ENCODE assay signal across 8 cellular contexts in genomic region chr9:93945400-93946337, GRCh38. TPM values are rescaled to one million over a fixed set of nuclear protein-coding genes. Genes with fewer than 3 reads are reported as not detected.
DNase-seq lines count a peak whose midpoint lies in the region; ATAC-seq lines count a peak whose summit lies in the region.

No MANE protein-coding gene starts in this region.

- H3K27me3 ChIP-seq in iPS-18a (ENCODE audit: control insufficient read depth, insufficient read depth, low read length) (peaks cover 100% of the 10 kb centered on the region), skeletal muscle tissue (ENCODE audit: control insufficient read depth in 3 of 3, insufficient read depth in 3 of 3, low read length in 3 of 3) (peaks cover 81 to 89% (median 88%) of the 10 kb centered on the region in 3 donors)

- peak overlapping the region; percentile 55 for H3K4me3 ChIP-seq in iPS-18a (ENCODE audit: low read length)
- peak overlapping the region; percentile 34 to 45 (median 43) for H3K4me3 ChIP-seq in skeletal muscle tissue (ENCODE audit: low read length in 3 of 3)

- H3K4me1 ChIP-seq in iPS-18a (ENCODE audit: control insufficient read depth, low read depth, low read length) (peaks cover 27% of the 10 kb centered on the region), skeletal muscle tissue (ENCODE audit: control insufficient read depth in 3 of 3, insufficient read depth in 3 of 3, low read length in 3 of 3) (peaks cover 9 to 14% (median 12%) of the 10 kb centered on the region in 3 donors)

- H3K36me3 ChIP-seq in iPS-18a (ENCODE audit: control insufficient read depth, low read depth, low read length), result no peaks in the 10 kb centered on the region
- H3K36me3 ChIP-seq in skeletal muscle tissue (ENCODE audit: control insufficient read depth in 3 of 3, insufficient read depth in 3 of 3, low read length in 3 of 3), result no peaks in the 10 kb centered on the region

- ATAC-seq in GM18907 (IDR thresholded peaks at IDR 0.05; ENCODE audit: unreplicated experiment), result no peak

- H3K9ac ChIP-seq in iPS-18a (ENCODE audit: low read length) (no peak overlapping the region), skeletal muscle tissue (ENCODE audit: low read depth in 1 of 3, low read length in 3 of 3) (no peak overlapping the region)

- peak; percentile 29 for DNase-seq in NCI-H2227 (lab: John Stamatoyannopoulos, UW; ENCODE audit: unreplicated experiment)
- DNase-seq in NCI-H2227 treated with DMSO at 0.1 percent for 48 hours (lab: John Stamatoyannopoulos, UW), result no peak
- DNase-seq in UCSD-AML1 (lab: John Stamatoyannopoulos, UW; ENCODE audit: unreplicated experiment), result peak; percentile 22
- no peak for DNase-seq in LoVo (ENCODE audit: low spot score)
- no peak for DNase-seq in stimulated activated CD4-positive, alpha-beta T cell treated with anti-CD3 and anti-CD28 coated beads, Interleukin-15, amount 100 ng/mL, for 24 hours

- H3K9me3 ChIP-seq in iPS-18a (ENCODE audit: control insufficient read depth, low read depth, low read length) (no peaks in the 10 kb centered on the region), skeletal muscle tissue (ENCODE audit: control insufficient read depth in 3 of 3, low read length in 3 of 3) (no peaks in the 10 kb centered on the region)

- H3K27ac ChIP-seq in iPS-18a (ENCODE audit: low read length), result no peak overlapping the region
- no peak overlapping the region for H3K27ac ChIP-seq in skeletal muscle tissue (ENCODE audit: low read depth, low read length)

RNA-seq across cellular contexts. Expression of gene BARX1, which starts 9.5 kb away (rescaled TPM):
- not detected for total RNA-seq in skeletal muscle tissue

Comparison
In these comparisons a context has a peak if more than half of its experiments do, and no peak if none do; other contexts are left out.
1. DNase-seq: peak in NCI-H2227 (single experiment) and UCSD-AML1 (single experiment); none in NCI-H2227 treated with DMSO at 0.1 percent for 48 hours (single experiment), LoVo (single experiment) and stimulated activated CD4-positive, alpha-beta T cell treated with anti-CD3 and anti-CD28 coated beads, Interleukin-15, amount 100 ng/mL, for 24 hours (single experiment).